In genomic region chr19:57642396-57643046, GRCh38 we compare ENCODE assay signal across 23 cellular contexts. TPM values are rescaled to one million over a fixed set of nuclear protein-coding genes. Genes with fewer than 3 reads are reported as not detected.
DNase-seq lines count a peak whose midpoint lies in the region; TF ChIP-seq lines count a peak whose summit lies in the region.
"Had no signal": no experiment of that assay in that cellular context is flagged by ENCODE, and none has a peak within 500 bp of the region (broad histone marks: within the 10 kb centered on the region; RNA-seq: fewer than 3 reads in every experiment).

No MANE protein-coding gene starts in this region.

- DNase-seq in DMS 273 (lab: John Stamatoyannopoulos, UW; ENCODE audit: unreplicated experiment) (peak; percentile 34), DMS 273 treated with DMSO at 0.1 percent for 48 hours (lab: John Stamatoyannopoulos, UW) (no peak), HPDE6-E6E7 (ENCODE audit: extremely low spot score) (peak; percentile 25), SHP77 (lab: John Stamatoyannopoulos, UW) (no peak)
- no peak for DNase-seq in stimulated activated naive CD4-positive, alpha-beta T cell treated with Interleukin-2 at 50 U/mL for 16 hours (lab: John Stamatoyannopoulos, UW)
- no peak for DNase-seq in activated T-helper 2 cell treated with anti-CD3 and anti-CD28 coated beads, Interferon-gamma antibody, Interleukin-2, Interleukin-4, amounts not matched to agents 10 μg/mL and 5 μg/mL and 100 μg/mL, durations not matched to agents 14 hours and 24 hours and 36 hours (ENCODE audit: low spot score)
- DNase-seq: activated T-cell treated with anti-CD3 and anti-CD28 coated beads, Interleukin-2, amount 50 U/mL, for 1 hour; CD4-positive, CD25-positive, alpha-beta regulatory T cell; cortex of kidney; NCI-H345; PC-3; stimulated activated CD8-positive, alpha-beta memory T cell treated with anti-CD3 and anti-CD28 coated beads, Interleukin-4, amount 100 ng/mL, for 48 hours; T-cell; upper lobe of left lung had no signal

- H3K4me3 ChIP-seq in muscle layer of duodenum (ENCODE audit: low read depth in 1 of 2, low read length in 2 of 2) = peak overlapping the region; percentile 28 to 52
- H3K4me3 ChIP-seq: lung, upper lobe of left lung had no signal

- no peak overlapping the region for H3K27ac Mint-ChIP-seq in activated T-helper 2 cell treated with anti-CD3 and anti-CD28 coated beads, Interferon-gamma antibody, Interleukin-2, Interleukin-4, amounts not matched to agents 10 μg/mL and 5 μg/mL and 100 μg/mL, durations not matched to agents 14 hours and 24 hours and 36 hours
- H3K27ac Mint-ChIP-seq: CD4-positive, CD25-positive, alpha-beta regulatory T cell; T-cell had no signal

- intact Hi-C loops in activated T-helper 2 cell treated with anti-CD3 and anti-CD28 coated beads, Interferon-gamma antibody, Interleukin-2, Interleukin-4, amounts not matched to agents 10 μg/mL and 5 μg/mL and 100 μg/mL, durations not matched to agents 14 hours and 24 hours and 36 hours (cut with micrococcal nuclease) = no loop called here

- peaks cover 48 to 59% of the 10 kb centered on the region in 2 donors for H3K9me3 ChIP-seq in muscle layer of duodenum (ENCODE audit: control insufficient read depth in 1 of 2, low read length in 2 of 2)

- H3K4me3 Mint-ChIP-seq in activated T-helper 2 cell treated with anti-CD3 and anti-CD28 coated beads, Interferon-gamma antibody, Interleukin-2, Interleukin-4, amounts not matched to agents 10 μg/mL and 5 μg/mL and 100 μg/mL, durations not matched to agents 14 hours and 24 hours and 36 hours (ENCODE audit: low read depth) = no peak overlapping the region
- H3K4me3 Mint-ChIP-seq: CD4-positive, CD25-positive, alpha-beta regulatory T cell; T-cell had no signal

- TF ChIP-seq CTCF in VCaP (conservative IDR thresholded peaks at IDR 0.05) = no peak

- H3K9me3 Mint-ChIP-seq in activated T-helper 2 cell treated with anti-CD3 and anti-CD28 coated beads, Interferon-gamma antibody, Interleukin-2, Interleukin-4, amounts not matched to agents 10 μg/mL and 5 μg/mL and 100 μg/mL, durations not matched to agents 14 hours and 24 hours and 36 hours = peaks cover 85% of the 10 kb centered on the region

- H3K4me1 Mint-ChIP-seq in activated T-helper 2 cell treated with anti-CD3 and anti-CD28 coated beads, Interferon-gamma antibody, Interleukin-2, Interleukin-4, amounts not matched to agents 10 μg/mL and 5 μg/mL and 100 μg/mL, durations not matched to agents 14 hours and 24 hours and 36 hours (ENCODE audit: low read depth) = no peaks in the 10 kb centered on the region
- H3K4me1 Mint-ChIP-seq: T-cell had no signal

- H3K36me3 ChIP-seq in muscle layer of duodenum (ENCODE audit: control insufficient read depth in 1 of 2, insufficient read depth in 2 of 2, low read length in 2 of 2) = peaks cover 31 to 57% of the 10 kb centered on the region in 2 donors

- peaks cover 64% of the 10 kb centered on the region for H3K36me3 Mint-ChIP-seq in activated T-helper 2 cell treated with anti-CD3 and anti-CD28 coated beads, Interferon-gamma antibody, Interleukin-2, Interleukin-4, amounts not matched to agents 10 μg/mL and 5 μg/mL and 100 μg/mL, durations not matched to agents 14 hours and 24 hours and 36 hours (ENCODE audit: low read depth)

- H3K4me1 ChIP-seq in muscle layer of duodenum (ENCODE audit: control insufficient read depth in 1 of 2, insufficient read depth in 2 of 2, low read length in 2 of 2) = no peaks in the 10 kb centered on the region
- H3K4me1 ChIP-seq: breast epithelium, upper lobe of left lung had no signal

- no peaks in the 10 kb centered on the region for H3K27me3 ChIP-seq in muscle layer of duodenum (ENCODE audit: low read depth, low read length)
- H3K27me3 ChIP-seq: breast epithelium, upper lobe of left lung had no signal

- H3K27ac ChIP-seq in VCaP (peak overlapping the region; percentile 76), muscle layer of duodenum (ENCODE audit: low read length) (no peak overlapping the region)
- H3K27ac ChIP-seq: 22Rv1, upper lobe of left lung had no signal

- no peaks in the 10 kb centered on the region for H3K27me3 Mint-ChIP-seq in activated T-helper 2 cell treated with anti-CD3 and anti-CD28 coated beads, Interferon-gamma antibody, Interleukin-2, Interleukin-4, amounts not matched to agents 10 μg/mL and 5 μg/mL and 100 μg/mL, durations not matched to agents 14 hours and 24 hours and 36 hours (ENCODE audit: low read depth)
- H3K27me3 Mint-ChIP-seq: CD4-positive, CD25-positive, alpha-beta regulatory T cell; T-cell had no signal

RNA-seq across cellular contexts. Expression of gene ZNF211, which starts 9.6 kb away (rescaled TPM):
- total RNA-seq in activated T-helper 2 cell treated with anti-CD3 and anti-CD28 coated beads, Interferon-gamma antibody, Interleukin-2, Interleukin-4, amounts not matched to agents 10 μg/mL and 5 μg/mL and 100 μg/mL, durations not matched to agents 14 hours and 24 hours and 36 hours = 9.6 and 10.6 TPM in 2 replicates

RNA-seq across cellular contexts. Expression of gene ZSCAN4, which starts 26.2 kb away (rescaled TPM):
- total RNA-seq in activated T-helper 2 cell treated with anti-CD3 and anti-CD28 coated beads, Interferon-gamma antibody, Interleukin-2, Interleukin-4, amounts not matched to agents 10 μg/mL and 5 μg/mL and 100 μg/mL, durations not matched to agents 14 hours and 24 hours and 36 hours = not detected in 2 replicates
- total RNA-seq: breast epithelium; CD4-positive, CD25-positive, alpha-beta regulatory T cell; glomerular endothelial cell; kidney epithelial cell; PC-3; pulmonary artery endothelial cell; skeletal muscle tissue; T-cell had no signal

RNA-seq across cellular contexts. Expression of gene ZNF134, which starts 28.5 kb away (rescaled TPM):
- 7.9 and 8.5 TPM in 2 replicates for total RNA-seq in activated T-helper 2 cell treated with anti-CD3 and anti-CD28 coated beads, Interferon-gamma antibody, Interleukin-2, Interleukin-4, amounts not matched to agents 10 μg/mL and 5 μg/mL and 100 μg/mL, durations not matched to agents 14 hours and 24 hours and 36 hours

RNA-seq across cellular contexts. Expression of gene ZNF551, which starts 39.3 kb away (rescaled TPM):
- total RNA-seq in activated T-helper 2 cell treated with anti-CD3 and anti-CD28 coated beads, Interferon-gamma antibody, Interleukin-2, Interleukin-4, amounts not matched to agents 10 μg/mL and 5 μg/mL and 100 μg/mL, durations not matched to agents 14 hours and 24 hours and 36 hours = 9.7 and 10.6 TPM in 2 replicates

RNA-seq across cellular contexts. Expression of gene ZNF530, which starts 42.8 kb away (rescaled TPM):
- 4.1 and 5.2 TPM in 2 replicates for total RNA-seq in activated T-helper 2 cell treated with anti-CD3 and anti-CD28 coated beads, Interferon-gamma antibody, Interleukin-2, Interleukin-4, amounts not matched to agents 10 μg/mL and 5 μg/mL and 100 μg/mL, durations not matched to agents 14 hours and 24 hours and 36 hours

Comparison
In these comparisons a context has a peak if more than half of its experiments do, and no peak if none do; other contexts are left out.
1. DNase-seq: peak in DMS 273 (single experiment) and HPDE6-E6E7 (single experiment); none in DMS 273 treated with DMSO at 0.1 percent for 48 hours (single experiment), stimulated activated naive CD4-positive, alpha-beta T cell treated with Interleukin-2 at 50 U/mL for 16 hours (single experiment), activated T-helper 2 cell treated with anti-CD3 and anti-CD28 coated beads, Interferon-gamma antibody, Interleukin-2, Interleukin-4, amounts not matched to agents 10 μg/mL and 5 μg/mL and 100 μg/mL, durations not matched to agents 14 hours and 24 hours and 36 hours (single experiment) and SHP77 (0 of 2).